26 cellular contexts compared by ENCODE assay signal in genomic region chr22:41333806-41334205, GRCh38.
"Had no signal": no experiment of that assay in that cellular context is flagged by ENCODE, and none has a peak within 500 bp of the region (broad histone marks: within the 10 kb centered on the region; RNA-seq: fewer than 3 reads in every experiment).

No MANE protein-coding gene starts in this region.

- H3K4me3 ChIP-seq: coronary artery, esophagus squamous epithelium, mucosa of descending colon, neural progenitor cell, prostate gland, right atrium auricular region, smooth muscle cell, thoracic aorta, tibial nerve, vagina had no signal

- H3K4me3 Mint-ChIP-seq: immature natural killer cell; mesothelial cell of epicardium; naive B cell; nephron; neural progenitor cell; stimulated activated memory B cell treated with anti-CD40 and anti-IgM and Interleukin-4, amounts not matched to agents 10 μg/mL and 1 μg/mL and 100 μg/mL, for 72 hours; stimulated activated naive CD8-positive, alpha-beta T cell treated with anti-CD3 and anti-CD28 coated beads, Interleukin-15, Interleukin-2, amounts not matched to agents 100 ng/mL and 50 ng/mL, for 24 hours had no signal

- H3K4me1 Mint-ChIP-seq: mesothelial cell of epicardium; nephron; neural progenitor cell; stimulated activated memory B cell treated with anti-CD40 and anti-IgM and Interleukin-4, amounts not matched to agents 10 μg/mL and 1 μg/mL and 100 μg/mL, for 72 hours had no signal

- DNase-seq: dermis blood vessel endothelial cell; effector memory CD4-positive, alpha-beta T cell; erythroblast; esophagus squamous epithelium; foreskin melanocyte; hypothalamus; immature natural killer cell; mesenchymal stem cell; mucosa of descending colon; naive B cell; stimulated activated CD4-positive, alpha-beta T cell treated with anti-CD3 and anti-CD28 coated beads, Interleukin-12 subunit alpha, Interleukin-12 subunit beta, amount 100 ng/mL, for 4 hours; stimulated activated CD4-positive, alpha-beta T cell treated with anti-CD3 and anti-CD28 coated beads, Interleukin-1b, Interleukin-23, amount 100 ng/mL, for 48 hours; stimulated activated CD4-positive, alpha-beta T cell treated with anti-CD3 and anti-CD28 coated beads, Interleukin-4, amount 100 ng/mL, for 1 hour had no signal

- ATAC-seq: mucosa of descending colon; sciatic nerve; stimulated activated memory B cell treated with anti-CD40 and anti-IgM and Interleukin-4, amounts not matched to agents 10 μg/mL and 1 μg/mL and 100 μg/mL, for 72 hours had no signal

- H3K9me3 Mint-ChIP-seq: immature natural killer cell; mesothelial cell of epicardium; naive B cell; nephron; neural progenitor cell; stimulated activated memory B cell treated with anti-CD40 and anti-IgM and Interleukin-4, amounts not matched to agents 10 μg/mL and 1 μg/mL and 100 μg/mL, for 72 hours; stimulated activated naive CD8-positive, alpha-beta T cell treated with anti-CD3 and anti-CD28 coated beads, Interleukin-15, Interleukin-2, amounts not matched to agents 100 ng/mL and 50 ng/mL, for 24 hours had no signal

- H3K4me1 ChIP-seq: esophagus squamous epithelium, neural progenitor cell, prostate gland, tibial nerve, vagina had no signal

- H3K36me3 ChIP-seq: neural progenitor cell had no signal

- H3K27ac ChIP-seq: coronary artery, esophagus squamous epithelium, neural progenitor cell, prostate gland, thoracic aorta, tibial nerve, vagina had no signal

- H3K27ac Mint-ChIP-seq: mesothelial cell of epicardium; nephron; neural progenitor cell; stimulated activated memory B cell treated with anti-CD40 and anti-IgM and Interleukin-4, amounts not matched to agents 10 μg/mL and 1 μg/mL and 100 μg/mL, for 72 hours; stimulated activated naive CD8-positive, alpha-beta T cell treated with anti-CD3 and anti-CD28 coated beads, Interleukin-15, Interleukin-2, amounts not matched to agents 100 ng/mL and 50 ng/mL, for 24 hours had no signal

- H3K27me3 Mint-ChIP-seq: naive B cell; stimulated activated memory B cell treated with anti-CD40 and anti-IgM and Interleukin-4, amounts not matched to agents 10 μg/mL and 1 μg/mL and 100 μg/mL, for 72 hours; stimulated activated naive CD8-positive, alpha-beta T cell treated with anti-CD3 and anti-CD28 coated beads, Interleukin-15, Interleukin-2, amounts not matched to agents 100 ng/mL and 50 ng/mL, for 24 hours had no signal

- H3K9me3 ChIP-seq: esophagus squamous epithelium, mucosa of descending colon, prostate gland, right atrium auricular region, thoracic aorta, tibial nerve, vagina had no signal

- H3K27me3 ChIP-seq: esophagus squamous epithelium, neural progenitor cell, right atrium auricular region, tibial nerve, vagina had no signal
